ENCODE assay signal across 8 cellular contexts in the genomic region with DNA sequence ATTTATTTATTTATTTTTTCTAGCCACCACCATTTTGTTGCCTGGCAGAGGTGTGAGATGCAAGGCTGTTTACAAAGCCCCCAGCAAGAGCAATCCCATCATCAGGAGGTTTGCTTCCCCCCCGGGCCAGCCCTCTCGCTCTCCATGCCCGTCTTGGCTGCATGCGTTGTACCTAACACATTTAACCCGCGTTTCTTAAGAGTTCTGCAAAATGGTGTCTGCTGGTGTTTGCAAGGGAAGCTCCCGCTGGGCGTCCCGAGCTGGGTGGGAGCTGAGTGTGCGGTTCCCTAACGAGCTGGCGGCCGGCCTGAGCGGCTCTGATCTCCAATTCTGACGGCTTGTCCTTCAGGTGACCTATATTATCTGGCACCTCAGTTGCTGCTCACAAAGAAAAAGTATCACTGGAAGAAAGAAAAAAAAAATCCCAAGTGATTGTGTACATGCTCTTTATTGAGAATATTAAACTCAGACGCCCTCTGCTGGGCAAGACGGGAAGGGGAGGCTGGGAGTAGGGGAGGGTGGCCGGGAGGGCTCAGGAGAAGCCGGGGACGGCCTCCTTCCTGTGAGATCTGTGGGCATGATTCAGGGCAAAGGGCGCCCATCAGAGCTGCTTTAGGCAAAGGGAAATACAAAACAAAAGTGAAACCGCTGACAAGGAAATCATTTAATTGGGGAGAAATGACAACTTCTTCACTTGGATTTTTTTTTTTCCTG.
DNase-seq lines count a peak whose midpoint lies in the region; ATAC-seq and TF ChIP-seq lines count a peak whose summit lies in the region.

No MANE protein-coding gene starts in this region.

- DNase-seq in A172 (ENCODE audit: low spot score) (peak; percentile 95), NCI-H446 treated with DMSO at 0.1 percent for 48 hours (lab: John Stamatoyannopoulos, UW) (peak; percentile 54), chondrocyte (ENCODE audit: low spot score) (no peak)
- peak; percentile 87 for DNase-seq in activated CD4-positive, alpha-beta T cell treated with anti-CD3 and anti-CD28 coated beads for 1 hour
- DNase-seq in stimulated activated CD4-positive, alpha-beta T cell treated with anti-CD3 and anti-CD28 coated beads, Interleukin-1b, Interleukin-23, amount 100 ng/mL, for 1 hour (ENCODE audit: low read depth in 2 of 2), result peak; percentile 83 to 96

- H3K36me3 Mint-ChIP-seq in chondrocyte (ENCODE audit: low read depth), result no peaks in the 10 kb centered on the region

- peak overlapping the region; percentile 93 for H3K27ac Mint-ChIP-seq in chondrocyte (ENCODE audit: unreplicated experiment)

- no peaks in the 10 kb centered on the region for H3K27me3 ChIP-seq in layer of hippocampus (ENCODE audit: control insufficient read depth, insufficient read depth, low read length)

- peak overlapping the region; percentile 87 for H3K4me3 Mint-ChIP-seq in chondrocyte (ENCODE audit: unreplicated experiment)

- H3K27me3 Mint-ChIP-seq in chondrocyte (ENCODE audit: low read depth), result no peaks in the 10 kb centered on the region

- H3K4me1 Mint-ChIP-seq in chondrocyte (ENCODE audit: low read depth), result peaks cover 41% of the 10 kb centered on the region

- TF ChIP-seq CTCF in chondrocyte (IDR thresholded peaks at IDR 0.05), result peak; percentile 93

- H3K9me3 Mint-ChIP-seq in chondrocyte (ENCODE audit: low read depth), result no peaks in the 10 kb centered on the region

- ATAC-seq in GM18508 (IDR thresholded peaks at IDR 0.05; ENCODE audit: insufficient read depth, unreplicated experiment) (peak; percentile 36), HG03139 (IDR thresholded peaks at IDR 0.05; ENCODE audit: unreplicated experiment) (peak; percentile 64)

- peak overlapping the region; percentile 83 for H3K27ac ChIP-seq in layer of hippocampus (ENCODE audit: low read depth, low read length)
